9 cellular contexts compared by ENCODE assay signal in the genomic region with DNA sequence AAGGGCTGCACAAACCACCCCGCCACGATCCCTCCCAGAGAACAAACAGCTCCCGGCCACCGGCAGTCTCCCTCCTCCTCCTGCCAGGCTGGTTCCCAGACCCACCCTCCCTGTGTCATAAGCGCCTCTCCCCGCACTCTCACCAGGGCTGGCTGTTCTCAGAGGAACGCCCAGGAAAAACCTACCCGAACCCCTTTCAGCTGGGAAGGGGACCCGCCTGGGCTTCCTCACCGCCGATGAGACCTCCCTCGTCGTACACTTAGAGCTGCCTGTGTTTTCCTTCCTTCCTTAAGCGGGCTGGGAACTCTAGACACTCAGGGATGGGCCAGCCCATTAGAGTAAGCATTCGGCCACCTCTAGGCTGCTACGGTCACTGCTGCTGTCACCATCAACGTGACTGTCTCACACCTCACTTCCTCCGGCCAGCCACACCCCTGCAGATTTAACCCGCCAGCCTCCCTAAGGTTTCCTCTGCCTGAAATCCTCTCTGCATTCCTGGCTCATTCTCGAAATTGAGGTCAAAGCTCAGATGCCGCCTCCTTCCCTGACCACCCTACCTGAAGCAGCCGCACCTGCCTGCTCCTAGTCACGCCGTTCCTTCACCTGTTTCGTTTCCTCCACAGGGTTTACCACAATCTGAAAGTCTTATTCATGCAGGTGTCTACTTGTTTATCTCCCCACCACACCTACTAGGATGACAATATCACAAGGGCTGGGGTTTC. TPM values are rescaled to one million over a fixed set of nuclear protein-coding genes. Genes with fewer than 3 reads are reported as not detected.
A peak's percentile ranks its signal among the peaks of the same experiment; 100 is the strongest.
DNase-seq lines count a peak whose midpoint lies in the region; ATAC-seq and TF ChIP-seq lines count a peak whose summit lies in the region.
"Had no signal": no experiment of that assay in that cellular context is flagged by ENCODE, and none has a peak within 500 bp of the region (broad histone marks: within the 10 kb centered on the region; RNA-seq: fewer than 3 reads in every experiment).

No MANE protein-coding gene starts in this region.

- peak overlapping the region; percentile 57 for H3K4me3 Mint-ChIP-seq in memory B cell

- no peaks in the 10 kb centered on the region for H3K79me2 ChIP-seq in KMS-11 (ENCODE audit: insufficient read depth, low read depth)

- H3K4me1 ChIP-seq in KMS-11 (ENCODE audit: low read depth, poor library complexity, severe bottlenecking) (peaks cover 28% of the 10 kb centered on the region), breast epithelium (no peaks in the 10 kb centered on the region), BE2C (no peaks in the 10 kb centered on the region)
- H3K4me1 ChIP-seq: SJSA1 had no signal

- no peak overlapping the region for H3K9ac ChIP-seq in KMS-11

- H4K20me1 ChIP-seq in KMS-11 (ENCODE audit: insufficient read depth), result no peaks in the 10 kb centered on the region

- H3K27ac ChIP-seq in KMS-11, result no peak overlapping the region
- peak overlapping the region; percentile 87 to 88 for H3K27ac ChIP-seq in breast epithelium
- H3K27ac ChIP-seq: SJSA1 had no signal

- peak; percentile 37 for TF ChIP-seq POLR2A in breast epithelium (IDR thresholded peaks at IDR 0.05)

- peak; percentile 79 for DNase-seq in ELF-1 (ENCODE audit: low read depth, low spot score)
- peak; percentile 70 to 92 for DNase-seq in breast epithelium (ENCODE audit: low spot score in 2 of 2)
- no peak for DNase-seq in memory B cell (ENCODE audit: low spot score in 2 of 2)
- no peak for DNase-seq in BE2C

- peaks cover 4% of the 10 kb centered on the region for H3K9me3 Mint-ChIP-seq in memory B cell

- H3K27ac Mint-ChIP-seq in memory B cell, result no peak overlapping the region

- peaks cover 36% of the 10 kb centered on the region for H3K27me3 ChIP-seq in KMS-11 (ENCODE audit: insufficient read depth, low read depth)
- H3K27me3 ChIP-seq in breast epithelium, result peaks cover 3 to 5% of the 10 kb centered on the region in 2 donors
- H3K27me3 ChIP-seq in BE2C, result peaks cover 54% of the 10 kb centered on the region

- H3K9me3 ChIP-seq in breast epithelium (no peaks in the 10 kb centered on the region), BE2C (no peaks in the 10 kb centered on the region)
- H3K9me3 ChIP-seq: SJSA1 had no signal

- no peaks in the 10 kb centered on the region for H3K36me3 ChIP-seq in KMS-11 (ENCODE audit: insufficient read depth)
- H3K36me3 ChIP-seq in breast epithelium, result no peaks in the 10 kb centered on the region
- H3K36me3 ChIP-seq in BE2C, result no peaks in the 10 kb centered on the region
- H3K36me3 ChIP-seq: SJSA1 had no signal

- H3K4me1 Mint-ChIP-seq in memory B cell, result peaks cover 8% of the 10 kb centered on the region

- H2AFZ ChIP-seq in KMS-11 (ENCODE audit: low read depth), result peak overlapping the region; percentile 26; the same call in 1 of the 2 replicates

- TF ChIP-seq CTCF in KMS-11 (conservative IDR thresholded peaks at IDR 0.05; ENCODE audit: low read depth, low read length), result no peak
- TF ChIP-seq CTCF in breast epithelium (IDR thresholded peaks at IDR 0.05), result peak in 2 of 3 donors; percentile 31 to 45
- TF ChIP-seq CTCF in BE2C (IDR thresholded peaks at IDR 0.05; ENCODE audit: low read depth, low read length), result no peak

- intact Hi-C loops in breast epithelium (cut with DNase I; ENCODE audit: low total_unique reads), result no loop called here

- H3K4me2 ChIP-seq in KMS-11, result peak overlapping the region; percentile 63

- H3K36me3 Mint-ChIP-seq in memory B cell, result peaks cover 2% of the 10 kb centered on the region

- H3K4me3 ChIP-seq in KMS-11 (IDR thresholded peaks at IDR 0.05; ENCODE audit: insufficient read depth, low read depth, low read length), result no peak overlapping the region
- H3K4me3 ChIP-seq in breast epithelium, result peak overlapping the region in 2 of 3 donors; percentile 52 to 62
- no peak overlapping the region for H3K4me3 ChIP-seq in BE2C (ENCODE audit: low read depth, low read length)
- H3K4me3 ChIP-seq: SJSA1 had no signal

- peak; percentile 68 for ATAC-seq in memory B cell (ENCODE audit: low read depth)
- no peak for ATAC-seq in GM19467 (IDR thresholded peaks at IDR 0.05; ENCODE audit: unreplicated experiment)
- ATAC-seq in HG03432 (IDR thresholded peaks at IDR 0.05; ENCODE audit: unreplicated experiment), result no peak
- no peak for ATAC-seq in GM21528 (IDR thresholded peaks at IDR 0.05; ENCODE audit: low FRiP score, unreplicated experiment)

- H3K27me3 Mint-ChIP-seq in memory B cell, result peaks cover 38% of the 10 kb centered on the region

RNA-seq across cellular contexts. Expression of a gene that starts 6.3 kb away (rescaled TPM):
- 10 to 100 TPM; 11.4 to 33.4 (median 22.3) TPM for total RNA-seq in breast epithelium
- 19.7 TPM for polyA plus RNA-seq in BE2C (2012; ENCODE audit: insufficient read depth, insufficient read length, low read depth)

RNA-seq across cellular contexts. Expression of a gene that starts 6.4 kb away (rescaled TPM):
- total RNA-seq in breast epithelium, result 10 to 100 TPM in 2 of 3 donors, 1 to 10 TPM in 1; 2.4 to 51.1 (median 50.1) TPM
- not detected for polyA plus RNA-seq in BE2C (2012; ENCODE audit: insufficient read depth, insufficient read length, low read depth)

RNA-seq across cellular contexts. Expression of a gene that starts 31.2 kb away (rescaled TPM):
- not detected for total RNA-seq in breast epithelium
- not detected for polyA plus RNA-seq in BE2C (2012; ENCODE audit: insufficient read depth, insufficient read length, low read depth)
- total RNA-seq: SJSA1 had no signal

RNA-seq across cellular contexts. Expression of a gene that starts 48.1 kb away (rescaled TPM):
- 100 to 1,000 TPM in 1 of 3 donors, 10 to 100 TPM in 2; 68.3 to 148 (median 91.7) TPM for total RNA-seq in breast epithelium
- polyA plus RNA-seq in BE2C (2012; ENCODE audit: insufficient read depth, insufficient read length, low read depth), result 75.9 TPM

Comparison
In these comparisons a context has a peak if more than half of its experiments do, and no peak if none do; other contexts are left out.
1. DNase-seq: peak in ELF-1 (single experiment) and breast epithelium (2 of 2); none in memory B cell (0 of 2) and BE2C (single experiment).
2. H3K4me3 ChIP-seq: peak in breast epithelium (2 of 3); none in KMS-11 (single experiment) and BE2C (single experiment).
3. CTCF ChIP-seq: peak in breast epithelium (2 of 3); none in KMS-11 (single experiment) and BE2C (single experiment).